ENCODE assay signal across 15 cellular contexts in genomic region chr3:23489338-23490158, GRCh38.
DNase-seq lines count a peak whose midpoint lies in the region; ATAC-seq and TF ChIP-seq lines count a peak whose summit lies in the region.
"Had no signal": no experiment of that assay in that cellular context is flagged by ENCODE, and none has a peak within 500 bp of the region (broad histone marks: within the 10 kb centered on the region; RNA-seq: fewer than 3 reads in every experiment).

No MANE protein-coding gene starts in this region.

- H2AK5ac ChIP-seq in mesendoderm (ENCODE audit: low read length) = no peak overlapping the region

- H3K27ac ChIP-seq in brain microvascular endothelial cell (peak overlapping the region; percentile 56), mesendoderm (ENCODE audit: low read depth, low read length) (no peak overlapping the region)
- H3K27ac ChIP-seq: esophagus squamous epithelium had no signal

- H3K36me3 ChIP-seq in brain microvascular endothelial cell (replicated peaks) (no peaks in the 10 kb centered on the region), mesendoderm (ENCODE audit: control insufficient read depth, insufficient read depth, low read length) (no peaks in the 10 kb centered on the region)
- H3K36me3 ChIP-seq: esophagus squamous epithelium had no signal

- no peak overlapping the region for H3K9ac ChIP-seq in mesendoderm (ENCODE audit: low read length)

- WGBS in mesendoderm (ENCODE audit: extremely low coverage, insufficient coverage, low lambda C conversion rate) = no CpG with 5 or more reads among the region's 7 CpGs

- H3K4ac ChIP-seq in mesendoderm (ENCODE audit: low read depth, low read length) = no peak overlapping the region

- no peaks in the 10 kb centered on the region for H3K4me1 ChIP-seq in mesendoderm (ENCODE audit: control insufficient read depth, low read depth, low read length)

- no peak for ATAC-seq in HG02588 (IDR thresholded peaks at IDR 0.05; ENCODE audit: unreplicated experiment)

- H3K79me2 ChIP-seq in mesendoderm (ENCODE audit: control insufficient read depth, insufficient read depth, low read length) = no peaks in the 10 kb centered on the region

- H3K18ac ChIP-seq in mesendoderm (ENCODE audit: low read length) = peak overlapping the region; percentile 52

- H3K27me3 ChIP-seq in brain microvascular endothelial cell (replicated peaks) = no peaks in the 10 kb centered on the region
- H3K27me3 ChIP-seq in mesendoderm (ENCODE audit: insufficient read depth, low read length, poor library complexity) = no peaks in the 10 kb centered on the region
- H3K27me3 ChIP-seq: esophagus squamous epithelium had no signal

- no peak overlapping the region for H4K8ac ChIP-seq in mesendoderm (ENCODE audit: low read depth, low read length)

- H2BK5ac ChIP-seq in mesendoderm (ENCODE audit: low read length) = no peak overlapping the region

- in situ Hi-C loops in ACHN (cut with HindIII; ENCODE audit: low pct_ligation_motif_present, low pct_unique_long_range_greater_than_20kb, low sequenced_read_pairs) (no loop called here), brain microvascular endothelial cell (cut with HindIII; ENCODE audit: low pct_ligation_motif_present, low sequenced_read_pairs) (no loop called here)

- no peaks in the 10 kb centered on the region for H3K79me1 ChIP-seq in mesendoderm (ENCODE audit: low read length)

- H3K4me3 ChIP-seq in brain microvascular endothelial cell (ENCODE audit: low read depth, low read length) = no peak overlapping the region
- no peak overlapping the region for H3K4me3 ChIP-seq in mesendoderm (ENCODE audit: low read length)
- H3K4me3 ChIP-seq: esophagus squamous epithelium had no signal

- no peak overlapping the region for H2BK120ac ChIP-seq in mesendoderm (ENCODE audit: low read depth, low read length)

- no peak overlapping the region for H3K56ac ChIP-seq in mesendoderm (ENCODE audit: low read length)

- no peak overlapping the region for H3K4me2 ChIP-seq in mesendoderm (ENCODE audit: low read length)

- no peak for TF ChIP-seq CTCF in brain microvascular endothelial cell (IDR thresholded peaks at IDR 0.05; ENCODE audit: low read depth, low read length, missing control alignments)

- H4K5ac ChIP-seq in mesendoderm (ENCODE audit: low read length) = no peak overlapping the region

- H2BK15ac ChIP-seq in mesendoderm (replicated peaks; ENCODE audit: low read depth) = no peak overlapping the region

- H3K23ac ChIP-seq in mesendoderm (ENCODE audit: low read length) = no peak overlapping the region

- DNase-seq in ACHN = peak; percentile 2
- peak; percentile 57 for DNase-seq in HT1080 (ENCODE audit: low read depth)
- DNase-seq in brain microvascular endothelial cell = no peak
- peak; percentile 26 for DNase-seq in mesendoderm
- DNase-seq in stimulated activated CD4-positive, alpha-beta T cell treated with anti-CD3 and anti-CD28 coated beads, Interleukin-15, amount 100 ng/mL, for 24 hours = no peak
- DNase-seq in DMS114 treated with DMSO at 0.1 percent for 48 hours (lab: John Stamatoyannopoulos, UW; ENCODE audit: unreplicated experiment) = no peak
- DNase-seq in SW480 (ENCODE audit: low spot score) = no peak
- DNase-seq: activated CD4-positive, alpha-beta T cell treated with anti-CD3 and anti-CD28 coated beads, Interleukin-2, amount 50 U/mL, for 4 hours; activated naive CD4-positive, alpha-beta T cell treated with anti-CD3 and anti-CD28 coated beads, Interleukin-2, amount 50 U/mL, for 16 hours; esophagus squamous epithelium; kidney; midbrain; NCI-H69; OCI-M1 had no signal

Comparison
In these comparisons a context has a peak if more than half of its experiments do, and no peak if none do; other contexts are left out.
1. DNase-seq: peak in ACHN (single experiment), HT1080 (single experiment) and mesendoderm (single experiment); none in brain microvascular endothelial cell (single experiment), stimulated activated CD4-positive, alpha-beta T cell treated with anti-CD3 and anti-CD28 coated beads, Interleukin-15, amount 100 ng/mL, for 24 hours (single experiment), DMS114 treated with DMSO at 0.1 percent for 48 hours (single experiment) and SW480 (single experiment).